ENCODE assay signal across 1 cellular context in the genomic region with DNA sequence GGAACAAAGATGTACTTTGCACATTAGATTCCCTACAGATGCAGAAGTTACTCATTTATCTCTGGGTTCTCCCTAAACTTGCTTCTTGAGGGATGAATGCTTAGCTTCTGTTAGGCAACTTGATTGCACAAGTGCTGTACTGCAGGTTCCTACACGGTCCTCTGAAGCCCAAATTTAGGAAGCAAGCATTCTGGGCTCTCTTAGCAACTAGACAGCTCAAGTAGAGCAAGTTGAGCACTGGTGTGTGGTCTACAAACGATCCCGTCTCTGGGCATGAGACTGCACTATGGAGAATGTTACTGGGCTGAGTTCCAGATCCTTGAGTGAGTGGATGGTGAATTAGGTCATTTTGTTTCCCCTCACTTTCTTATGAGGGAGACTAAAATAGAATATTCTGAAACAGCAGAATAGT.
TF ChIP-seq lines count a peak whose summit lies in the region.

No MANE protein-coding gene starts in this region.

TF ChIP-seq in HepG2, 621 proteins besides CTCF, POLR2A, EP300 and RAD21 (continued from another document):
- no peak for TF ChIP-seq EZH2 (conservative IDR thresholded peaks at IDR 0.05; ENCODE audit: low read depth, low read length)
